ENCODE assay signal across 21 cellular contexts in the genomic region with DNA sequence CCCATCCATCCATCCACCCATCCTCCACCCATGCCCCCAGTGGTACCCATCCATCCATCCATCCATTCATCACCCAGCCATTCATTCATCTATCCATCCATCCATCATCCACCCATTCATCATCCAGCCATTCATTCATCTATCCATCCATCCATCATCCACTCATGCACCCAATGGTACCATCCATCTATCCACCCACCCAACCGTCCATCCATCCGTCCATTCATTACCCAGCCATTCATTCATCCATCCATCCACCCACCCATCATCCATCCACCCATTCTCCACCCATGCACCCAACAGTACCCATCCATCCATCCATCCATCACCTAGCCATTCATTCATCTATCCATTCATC. TPM values are rescaled to one million over a fixed set of nuclear protein-coding genes. Genes with fewer than 3 reads are reported as not detected.
DNase-seq lines count a peak whose midpoint lies in the region; ATAC-seq, FAIRE-seq and TF ChIP-seq lines count a peak whose summit lies in the region.
"Had no signal": no experiment of that assay in that cellular context is flagged by ENCODE, and none has a peak within 500 bp of the region (broad histone marks: within the 10 kb centered on the region; RNA-seq: fewer than 3 reads in every experiment).

No MANE protein-coding gene starts in this region.

- in situ Hi-C loops in HepG2 (cut with HindIII; ENCODE audit: extremely low pct_ligation_motif_present, low pct_unique_long_range_greater_than_20kb) = no loop called here

- no peaks in the 10 kb centered on the region for H3K27me3 ChIP-seq in HepG2 (ENCODE audit: control insufficient read depth in 1 of 2, insufficient read depth in 2 of 2, low read length in 2 of 2)
- H3K27me3 ChIP-seq in right lobe of liver = no peaks in the 10 kb centered on the region

- TF ChIP-seq RAD21 in HepG2 (CRISPR knock-in tag; IDR thresholded peaks at IDR 0.05) = 0 out of 2 replicates have a peak, but pooled peaks have one; percentile 20

- peaks cover 30% of the 10 kb centered on the region for H3K36me3 Mint-ChIP-seq in activated naive CD8-positive, alpha-beta T cell treated with anti-CD3 and anti-CD28 coated beads for 36 hours
- peaks cover 6 to 14% (median 11%) of the 10 kb centered on the region in 3 donors for H3K36me3 Mint-ChIP-seq in immature natural killer cell

- TF ChIP-seq POLR2A in HepG2 (IDR thresholded peaks at IDR 0.05; ENCODE audit: insufficient read depth in 1 of 2, low read depth in 2 of 2, low read length in 2 of 2) = no peak
- TF ChIP-seq POLR2A in right lobe of liver (IDR thresholded peaks at IDR 0.05) = no peak

- H3K4me1 ChIP-seq in HepG2 (ENCODE audit: insufficient read depth, low read length) (no peaks in the 10 kb centered on the region), right lobe of liver (peaks cover 0 to 1% (median 0%) of the 10 kb centered on the region in 4 donors)
- H3K4me1 ChIP-seq: A549; BLaER1 treated with 17β-estradiol and CSF1 and Interleukin-3, amounts not matched to agents 10 nM and 100 nM had no signal

- no peak overlapping the region for H3K9ac ChIP-seq in HepG2 (ENCODE audit: insufficient read depth, low read depth, low read length)
- H3K9ac ChIP-seq: BLaER1 treated with 17β-estradiol and CSF1 and Interleukin-3, amounts not matched to agents 10 nM and 100 nM had no signal

- peaks cover 3% of the 10 kb centered on the region for H3K27me3 Mint-ChIP-seq in activated naive CD8-positive, alpha-beta T cell treated with anti-CD3 and anti-CD28 coated beads for 36 hours
- peaks cover 17 to 25% (median 17%) of the 10 kb centered on the region in 3 donors for H3K27me3 Mint-ChIP-seq in immature natural killer cell (ENCODE audit: low read depth in 3 of 3)

- no peaks in the 10 kb centered on the region for H3K79me2 ChIP-seq in HepG2 (ENCODE audit: insufficient read depth, low read length)

- no peak for ATAC-seq in HepG2
- ATAC-seq in right lobe of liver = no peak
- ATAC-seq in HG02970 (IDR thresholded peaks at IDR 0.05; ENCODE audit: low FRiP score, unreplicated experiment) = no peak

- CTCF ChIA-PET in HepG2 (lab: Yijun Ruan, JAX; ENCODE audit: low intra/inter-chr PET ratio, low total read pairs) = no interaction called here

- peaks cover 3 to 7% of the 10 kb centered on the region in 2 experiments; a peak in 3 of 5 replicates for H3K36me3 ChIP-seq in HepG2 (replicated peaks in 1 of 2; ENCODE audit: control insufficient read depth in 1 of 2, insufficient read depth in 2 of 2, low read length in 2 of 2)
- peaks cover 0 to 9% (median 2%) of the 10 kb centered on the region in 4 donors for H3K36me3 ChIP-seq in right lobe of liver

- H3K27ac ChIP-seq in HepG2 (ENCODE audit: extremely low read length, insufficient read depth, low read length) (no peak overlapping the region), right lobe of liver (no peak overlapping the region)
- H3K27ac ChIP-seq: A549; BLaER1 treated with 17β-estradiol and CSF1 and Interleukin-3, amounts not matched to agents 10 nM and 100 nM had no signal

- TF ChIP-seq EP300 in HepG2 (IDR thresholded peaks at IDR 0.05; ENCODE audit: low read depth in 2 of 2, low read length in 2 of 2) = no peak
- no peak for TF ChIP-seq EP300 in HepG2 (CRISPR knock-in tag; IDR thresholded peaks at IDR 0.05; ENCODE audit: borderline replicate concordance)

- H3K4me2 ChIP-seq in HepG2 (ENCODE audit: low read depth, low read length) = no peak overlapping the region
- H3K4me2 ChIP-seq: A549; BLaER1 treated with 17β-estradiol and CSF1 and Interleukin-3, amounts not matched to agents 10 nM and 100 nM had no signal

- TF ChIP-seq CTCF in HepG2 (CRISPR knock-in tag; IDR thresholded peaks at IDR 0.05) = no peak
- no peak for TF ChIP-seq CTCF in right lobe of liver (IDR thresholded peaks at IDR 0.05)

- H3K9me3 Mint-ChIP-seq in activated naive CD8-positive, alpha-beta T cell treated with anti-CD3 and anti-CD28 coated beads for 36 hours = peaks cover 5% of the 10 kb centered on the region
- H3K9me3 Mint-ChIP-seq in immature natural killer cell = peaks cover 0 to 2% (median 0%) of the 10 kb centered on the region in 6 donors
- H3K9me3 Mint-ChIP-seq: H9 had no signal

- no peak for FAIRE-seq in HepG2 (lab: Jason Lieb, UNC)
- FAIRE-seq: A549 had no signal

- 94% methylated on average over 2 of the region's 2 CpGs for WGBS in HepG2 (ENCODE audit: low lambda C conversion rate)
- WGBS in right lobe of liver (ENCODE audit: insufficient coverage, low coverage, low lambda C conversion rate, missing lambda C conversion rate) = 70% methylated on average over 2 of the region's 2 CpGs

- no TSS peak for BruUV-seq in HepG2 (replicated peaks; lab: Mats Ljungman, UMichigan)

- intact Hi-C loops in HepG2 (cut with micrococcal nuclease; ENCODE audit: unreplicated experiment) = no loop called here
- intact Hi-C loops in right lobe of liver (cut with DNase I) = no loop called here
- intact Hi-C loops in cardiac septum (cut with DNase I) = no loop called here

- H2AFZ ChIP-seq in HepG2 (ENCODE audit: low read length) = no peak overlapping the region

- H3K9me3 ChIP-seq in HepG2 (ENCODE audit: low read length) (no peaks in the 10 kb centered on the region), right lobe of liver (no peaks in the 10 kb centered on the region)
- H3K9me3 ChIP-seq: A549 had no signal

- H3K4me3 Mint-ChIP-seq in activated naive CD8-positive, alpha-beta T cell treated with anti-CD3 and anti-CD28 coated beads for 36 hours = no peak overlapping the region
- H3K4me3 Mint-ChIP-seq in immature natural killer cell = peak overlapping the region in 1 of 5 donors; percentile 27
- H3K4me3 Mint-ChIP-seq: H9 had no signal

- peaks cover 7% of the 10 kb centered on the region; the same call in 1 of the 2 replicates for H4K20me1 ChIP-seq in HepG2 (ENCODE audit: insufficient read depth, low read length)

- H3K4me3 ChIP-seq in HepG2 (replicated peaks in 1 of 3; ENCODE audit: insufficient read depth in 1 of 3, low read depth in 2 of 3, low read length in 3 of 3) (no peak overlapping the region), right lobe of liver (no peak overlapping the region)
- H3K4me3 ChIP-seq: A549; BLaER1 treated with 17β-estradiol and CSF1 and Interleukin-3, amounts not matched to agents 10 nM and 100 nM had no signal

- H3K4me1 Mint-ChIP-seq in activated naive CD8-positive, alpha-beta T cell treated with anti-CD3 and anti-CD28 coated beads for 36 hours = peaks cover 2% of the 10 kb centered on the region
- H3K4me1 Mint-ChIP-seq in immature natural killer cell = no peaks in the 10 kb centered on the region
- H3K4me1 Mint-ChIP-seq: H9 had no signal

- DNase-seq in HepG2 (ENCODE audit: low spot score) = no peak
- DNase-seq in right lobe of liver = no peak
- no peak for DNase-seq in activated naive CD8-positive, alpha-beta T cell treated with anti-CD3 and anti-CD28 coated beads for 36 hours
- no peak for DNase-seq in immature natural killer cell
- no peak for DNase-seq in NAMALWA (ENCODE audit: low spot score)
- no peak for DNase-seq in cardiac septum (ENCODE audit: low spot score)
- DNase-seq: DMS153; H9; NCI-H1417 treated with DMSO at 0.1 percent for 48 hours; NCI-H2029; NCI-H2171; NCI-H446; NCI-H69; NK-92 treated with Interleukin-12 subunit alpha and Interleukin-12 subunit beta, amount 100 ng/mL, for 24 hours; SHP77 treated with DMSO at 0.1 percent for 48 hours had no signal

- H3K27ac Mint-ChIP-seq in activated naive CD8-positive, alpha-beta T cell treated with anti-CD3 and anti-CD28 coated beads for 36 hours = peak overlapping the region; percentile 1
- peak overlapping the region in 4 of 6 donors; percentile 20 to 72 (median 38) for H3K27ac Mint-ChIP-seq in immature natural killer cell
- H3K27ac Mint-ChIP-seq: H9 had no signal

- POLR2A ChIA-PET in HepG2 (lab: Yijun Ruan, JAX) = no interaction called here

RNA-seq across cellular contexts. Expression of a gene that starts 5.3 kb away (rescaled TPM):
- total RNA-seq in HepG2 (2016; rRNA removed; fragmentation: Illumina TruSeq; extraction: Trizol) = 0.07 TPM in 1 of 2 replicates, not detected in the other
- not detected in 2 replicates for total RNA-seq in HepG2 (2016; cell fraction: cytosol; rRNA removed; fragmentation: Illumina TruSeq; extraction: Trizol; ENCODE audit: low read depth)
- 0.09 TPM in 1 of 2 replicates, not detected in the other for total RNA-seq in HepG2 (2016; cell fraction: insoluble cytoplasmic fraction; rRNA removed; fragmentation: Illumina TruSeq; extraction: Trizol)
- not detected in 2 replicates for total RNA-seq in HepG2 (2016; cell fraction: membrane; rRNA removed; fragmentation: Illumina TruSeq; extraction: Trizol)
- total RNA-seq in HepG2 (2016; cell fraction: nucleus; rRNA removed; fragmentation: Illumina TruSeq; extraction: Trizol) = not detected in 2 replicates
- 0.16 and 0.17 TPM in 2 replicates for polyA plus RNA-seq in HepG2 (2011; rRNA removed)
- polyA plus RNA-seq in HepG2 (2011; cell fraction: cytosol; rRNA removed) = 0.14 and 0.19 TPM in 2 replicates
- 0.19 and 0.34 TPM in 2 replicates for polyA plus RNA-seq in HepG2 (2011; cell fraction: nucleus; rRNA removed)
- 0.27 TPM in 1 of 2 replicates, not detected in the other for polyA plus RNA-seq in HepG2 (2012)
- not detected in 2 replicates for polyA plus RNA-seq in HepG2 (2016; cell fraction: cytosol; fragmentation: Illumina TruSeq; extraction: Trizol; ENCODE audit: low read depth)
- polyA plus RNA-seq in HepG2 (2016; cell fraction: insoluble cytoplasmic fraction; fragmentation: Illumina TruSeq; extraction: Trizol; ENCODE audit: low read depth) = not detected in 2 replicates
- polyA plus RNA-seq in HepG2 (2016; cell fraction: membrane; fragmentation: Illumina TruSeq; extraction: Trizol; ENCODE audit: low read depth) = not detected in 2 replicates
- polyA plus RNA-seq in HepG2 (2016; cell fraction: nucleus; fragmentation: Illumina TruSeq; extraction: Trizol; ENCODE audit: insufficient read depth, low read depth) = not detected in 2 replicates
- polyA minus RNA-seq in HepG2 (2011; rRNA and poly(A)+ RNA removed; ENCODE audit: low replicate concordance) = 0.16 and 0.22 TPM in 2 replicates
- not detected in 2 replicates for polyA minus RNA-seq in HepG2 (2011; cell fraction: cytosol; rRNA and poly(A)+ RNA removed)
- not detected in 2 replicates for polyA minus RNA-seq in HepG2 (2011; cell fraction: nucleus; rRNA and poly(A)+ RNA removed)
- total RNA-seq in right lobe of liver = not detected
- not detected for total RNA-seq in activated naive CD8-positive, alpha-beta T cell treated with anti-CD3 and anti-CD28 coated beads for 36 hours
- not detected for polyA plus RNA-seq in immature natural killer cell
- total RNA-seq in cardiac septum = not detected
- total RNA-seq: HT1080, OCI-LY7, RPMI7951 had no signal

RNA-seq across cellular contexts. Expression of a gene that starts 11.2 kb away (rescaled TPM):
- not detected in 2 replicates for total RNA-seq in HepG2 (2016; rRNA removed; fragmentation: Illumina TruSeq; extraction: Trizol)
- total RNA-seq in HepG2 (2016; cell fraction: cytosol; rRNA removed; fragmentation: Illumina TruSeq; extraction: Trizol; ENCODE audit: low read depth) = not detected in 2 replicates
- total RNA-seq in HepG2 (2016; cell fraction: insoluble cytoplasmic fraction; rRNA removed; fragmentation: Illumina TruSeq; extraction: Trizol) = not detected in 2 replicates
- not detected in 2 replicates for total RNA-seq in HepG2 (2016; cell fraction: membrane; rRNA removed; fragmentation: Illumina TruSeq; extraction: Trizol)
- total RNA-seq in HepG2 (2016; cell fraction: nucleus; rRNA removed; fragmentation: Illumina TruSeq; extraction: Trizol) = not detected in 2 replicates
- 0.08 TPM in 1 of 2 replicates, not detected in the other for polyA plus RNA-seq in HepG2 (2011; rRNA removed)
- not detected in 2 replicates for polyA plus RNA-seq in HepG2 (2011; cell fraction: cytosol; rRNA removed)
- not detected in 2 replicates for polyA plus RNA-seq in HepG2 (2011; cell fraction: nucleus; rRNA removed)
- not detected in 2 replicates for polyA plus RNA-seq in HepG2 (2012)
- not detected in 2 replicates for polyA plus RNA-seq in HepG2 (2016; cell fraction: cytosol; fragmentation: Illumina TruSeq; extraction: Trizol; ENCODE audit: low read depth)
- not detected in 2 replicates for polyA plus RNA-seq in HepG2 (2016; cell fraction: insoluble cytoplasmic fraction; fragmentation: Illumina TruSeq; extraction: Trizol; ENCODE audit: low read depth)
- polyA plus RNA-seq in HepG2 (2016; cell fraction: membrane; fragmentation: Illumina TruSeq; extraction: Trizol; ENCODE audit: low read depth) = not detected in 2 replicates
- polyA plus RNA-seq in HepG2 (2016; cell fraction: nucleus; fragmentation: Illumina TruSeq; extraction: Trizol; ENCODE audit: insufficient read depth, low read depth) = not detected in 2 replicates
- polyA minus RNA-seq in HepG2 (2011; rRNA and poly(A)+ RNA removed; ENCODE audit: low replicate concordance) = not detected in 2 replicates
- polyA minus RNA-seq in HepG2 (2011; cell fraction: cytosol; rRNA and poly(A)+ RNA removed) = not detected in 2 replicates
- not detected in 2 replicates for polyA minus RNA-seq in HepG2 (2011; cell fraction: nucleus; rRNA and poly(A)+ RNA removed)
- 1 to 10 TPM in 2 of 6 experiments, under 1 TPM in 1, not detected in 3; 0.15 to 3.6 (median 1.8) TPM for total RNA-seq in right lobe of liver
- total RNA-seq in activated naive CD8-positive, alpha-beta T cell treated with anti-CD3 and anti-CD28 coated beads for 36 hours = not detected
- polyA plus RNA-seq in immature natural killer cell = not detected
- total RNA-seq in cardiac septum = 1.1 TPM
- total RNA-seq: HT1080, OCI-LY7, RPMI7951 had no signal

RNA-seq across cellular contexts. Expression of a gene that starts 19.2 kb away (rescaled TPM):
- 188 and 195 TPM in 2 replicates for total RNA-seq in HepG2 (2016; rRNA removed; fragmentation: Illumina TruSeq; extraction: Trizol)
- 49.8 and 51.1 TPM in 2 replicates for total RNA-seq in HepG2 (2016; cell fraction: cytosol; rRNA removed; fragmentation: Illumina TruSeq; extraction: Trizol; ENCODE audit: low read depth)
- 161 and 198 TPM in 2 replicates for total RNA-seq in HepG2 (2016; cell fraction: insoluble cytoplasmic fraction; rRNA removed; fragmentation: Illumina TruSeq; extraction: Trizol)
- 106 and 109 TPM in 2 replicates for total RNA-seq in HepG2 (2016; cell fraction: membrane; rRNA removed; fragmentation: Illumina TruSeq; extraction: Trizol)
- total RNA-seq in HepG2 (2016; cell fraction: nucleus; rRNA removed; fragmentation: Illumina TruSeq; extraction: Trizol) = 117 and 125 TPM in 2 replicates
- 288 and 314 TPM in 2 replicates for polyA plus RNA-seq in HepG2 (2011; rRNA removed)
- polyA plus RNA-seq in HepG2 (2011; cell fraction: cytosol; rRNA removed) = 80.5 and 107 TPM in 2 replicates
- 339 and 475 TPM in 2 replicates for polyA plus RNA-seq in HepG2 (2011; cell fraction: nucleus; rRNA removed)
- polyA plus RNA-seq in HepG2 (2012) = 291 and 347 TPM in 2 replicates
- polyA plus RNA-seq in HepG2 (2016; cell fraction: cytosol; fragmentation: Illumina TruSeq; extraction: Trizol; ENCODE audit: low read depth) = 51.1 and 55.1 TPM in 2 replicates
- polyA plus RNA-seq in HepG2 (2016; cell fraction: insoluble cytoplasmic fraction; fragmentation: Illumina TruSeq; extraction: Trizol; ENCODE audit: low read depth) = 208 and 235 TPM in 2 replicates
- 112 TPM in 2 replicates for polyA plus RNA-seq in HepG2 (2016; cell fraction: membrane; fragmentation: Illumina TruSeq; extraction: Trizol; ENCODE audit: low read depth)
- polyA plus RNA-seq in HepG2 (2016; cell fraction: nucleus; fragmentation: Illumina TruSeq; extraction: Trizol; ENCODE audit: insufficient read depth, low read depth) = 264 and 280 TPM in 2 replicates
- 302 and 434 TPM in 2 replicates for polyA minus RNA-seq in HepG2 (2011; rRNA and poly(A)+ RNA removed; ENCODE audit: low replicate concordance)
- polyA minus RNA-seq in HepG2 (2011; cell fraction: cytosol; rRNA and poly(A)+ RNA removed) = 155 and 182 TPM in 2 replicates
- polyA minus RNA-seq in HepG2 (2011; cell fraction: nucleus; rRNA and poly(A)+ RNA removed) = 142 and 164 TPM in 2 replicates
- total RNA-seq in right lobe of liver = 100 to 1,000 TPM in 5 of 6 experiments, 10 to 100 TPM in 1; 91.1 to 150 (median 129) TPM
- 100 to 1,000 TPM; 799 to 818 TPM for total RNA-seq in activated naive CD8-positive, alpha-beta T cell treated with anti-CD3 and anti-CD28 coated beads for 36 hours
- polyA plus RNA-seq in immature natural killer cell = 100 to 1,000 TPM in 1 of 3 donors, 10 to 100 TPM in 2; 70.0 to 185 (median 87.8) TPM
- total RNA-seq in cardiac septum = 76.9 TPM

RNA-seq across cellular contexts. Expression of a gene that starts 24.3 kb away (rescaled TPM):
- total RNA-seq in HepG2 (2016; rRNA removed; fragmentation: Illumina TruSeq; extraction: Trizol) (not detected in 2 replicates), right lobe of liver (1 to 10 TPM in 2 of 6 experiments, not detected in 4; 2.3 to 2.9 TPM), cardiac septum (0.62 TPM)
- total RNA-seq in HepG2 (2016; cell fraction: cytosol; rRNA removed; fragmentation: Illumina TruSeq; extraction: Trizol; ENCODE audit: low read depth) = not detected in 2 replicates
- not detected in 2 replicates for total RNA-seq in HepG2 (2016; cell fraction: insoluble cytoplasmic fraction; rRNA removed; fragmentation: Illumina TruSeq; extraction: Trizol)
- total RNA-seq in HepG2 (2016; cell fraction: membrane; rRNA removed; fragmentation: Illumina TruSeq; extraction: Trizol) = not detected in 2 replicates
- not detected in 2 replicates for total RNA-seq in HepG2 (2016; cell fraction: nucleus; rRNA removed; fragmentation: Illumina TruSeq; extraction: Trizol)
- polyA plus RNA-seq in HepG2 (2011; rRNA removed) (0.10 TPM in 1 of 2 replicates, not detected in the other), immature natural killer cell (not detected)
- polyA plus RNA-seq in HepG2 (2011; cell fraction: cytosol; rRNA removed) = 0.17 TPM in 1 of 2 replicates, not detected in the other
- polyA plus RNA-seq in HepG2 (2011; cell fraction: nucleus; rRNA removed) = 0.14 and 0.16 TPM in 2 replicates
- not detected in 2 replicates for polyA plus RNA-seq in HepG2 (2012)
- polyA plus RNA-seq in HepG2 (2016; cell fraction: cytosol; fragmentation: Illumina TruSeq; extraction: Trizol; ENCODE audit: low read depth) = not detected in 2 replicates
- not detected in 2 replicates for polyA plus RNA-seq in HepG2 (2016; cell fraction: insoluble cytoplasmic fraction; fragmentation: Illumina TruSeq; extraction: Trizol; ENCODE audit: low read depth)
- not detected in 2 replicates for polyA plus RNA-seq in HepG2 (2016; cell fraction: membrane; fragmentation: Illumina TruSeq; extraction: Trizol; ENCODE audit: low read depth)
- polyA plus RNA-seq in HepG2 (2016; cell fraction: nucleus; fragmentation: Illumina TruSeq; extraction: Trizol; ENCODE audit: insufficient read depth, low read depth) = not detected in 2 replicates
- polyA minus RNA-seq in HepG2 (2011; rRNA and poly(A)+ RNA removed; ENCODE audit: low replicate concordance) = 0.14 TPM in 1 of 2 replicates, not detected in the other
- not detected in 2 replicates for polyA minus RNA-seq in HepG2 (2011; cell fraction: cytosol; rRNA and poly(A)+ RNA removed)
- polyA minus RNA-seq in HepG2 (2011; cell fraction: nucleus; rRNA and poly(A)+ RNA removed) = not detected in 2 replicates
- total RNA-seq in activated naive CD8-positive, alpha-beta T cell treated with anti-CD3 and anti-CD28 coated beads for 36 hours = not detected
- total RNA-seq: HT1080, OCI-LY7, RPMI7951 had no signal

RNA-seq across cellular contexts. Expression of a gene that starts 35.6 kb away (rescaled TPM):
- total RNA-seq in HepG2 (2016; rRNA removed; fragmentation: Illumina TruSeq; extraction: Trizol) (not detected in 2 replicates), right lobe of liver (1 to 10 TPM in 2 of 6 experiments, under 1 TPM in 1, not detected in 3; 0.59 to 4.2 (median 3.3) TPM), cardiac septum (0.54 TPM)
- total RNA-seq in HepG2 (2016; cell fraction: cytosol; rRNA removed; fragmentation: Illumina TruSeq; extraction: Trizol; ENCODE audit: low read depth) = not detected in 2 replicates
- total RNA-seq in HepG2 (2016; cell fraction: insoluble cytoplasmic fraction; rRNA removed; fragmentation: Illumina TruSeq; extraction: Trizol) = not detected in 2 replicates
- total RNA-seq in HepG2 (2016; cell fraction: membrane; rRNA removed; fragmentation: Illumina TruSeq; extraction: Trizol) = not detected in 2 replicates
- not detected in 2 replicates for total RNA-seq in HepG2 (2016; cell fraction: nucleus; rRNA removed; fragmentation: Illumina TruSeq; extraction: Trizol)
- polyA plus RNA-seq in HepG2 (2011; rRNA removed) (not detected in 2 replicates), immature natural killer cell (not detected)
- polyA plus RNA-seq in HepG2 (2011; cell fraction: cytosol; rRNA removed) = not detected in 2 replicates
- polyA plus RNA-seq in HepG2 (2011; cell fraction: nucleus; rRNA removed) = not detected in 2 replicates
- polyA plus RNA-seq in HepG2 (2012) = not detected in 2 replicates
- polyA plus RNA-seq in HepG2 (2016; cell fraction: cytosol; fragmentation: Illumina TruSeq; extraction: Trizol; ENCODE audit: low read depth) = not detected in 2 replicates
- not detected in 2 replicates for polyA plus RNA-seq in HepG2 (2016; cell fraction: insoluble cytoplasmic fraction; fragmentation: Illumina TruSeq; extraction: Trizol; ENCODE audit: low read depth)
- not detected in 2 replicates for polyA plus RNA-seq in HepG2 (2016; cell fraction: membrane; fragmentation: Illumina TruSeq; extraction: Trizol; ENCODE audit: low read depth)
- polyA plus RNA-seq in HepG2 (2016; cell fraction: nucleus; fragmentation: Illumina TruSeq; extraction: Trizol; ENCODE audit: insufficient read depth, low read depth) = not detected in 2 replicates
- not detected in 2 replicates for polyA minus RNA-seq in HepG2 (2011; rRNA and poly(A)+ RNA removed; ENCODE audit: low replicate concordance)
- polyA minus RNA-seq in HepG2 (2011; cell fraction: cytosol; rRNA and poly(A)+ RNA removed) = not detected in 2 replicates
- not detected in 2 replicates for polyA minus RNA-seq in HepG2 (2011; cell fraction: nucleus; rRNA and poly(A)+ RNA removed)
- total RNA-seq in activated naive CD8-positive, alpha-beta T cell treated with anti-CD3 and anti-CD28 coated beads for 36 hours = not detected
- total RNA-seq: H9, HT1080, OCI-LY7, RPMI7951 had no signal
